8 cellular contexts compared by ENCODE assay signal in genomic region chr1:185483647-185484450, GRCh38.
DNase-seq lines count a peak whose midpoint lies in the region; ATAC-seq and TF ChIP-seq lines count a peak whose summit lies in the region.

No MANE protein-coding gene starts in this region.

- H3K27ac Mint-ChIP-seq in Caco-2 (ENCODE audit: unreplicated experiment), result no peak overlapping the region

- peak; percentile 63 to 71 for ATAC-seq in lower lobe of right lung
- no peak for ATAC-seq in HG02885 (IDR thresholded peaks at IDR 0.05; ENCODE audit: poor library complexity, unreplicated experiment)

- peaks cover 26% of the 10 kb centered on the region for H3K4me1 Mint-ChIP-seq in Caco-2 (ENCODE audit: low read depth, unreplicated experiment)

- CTCF ChIA-PET in Caco-2 (lab: Charles Lee), result no interaction called here

- no TSS peak for BruUV-seq in Caco-2 (replicated peaks; lab: Mats Ljungman, UMichigan)

- H3K27me3 Mint-ChIP-seq in Caco-2 (ENCODE audit: insufficient read depth, unreplicated experiment), result no peaks in the 10 kb centered on the region

- no peak overlapping the region for H3K4me3 Mint-ChIP-seq in Caco-2 (ENCODE audit: unreplicated experiment)

- H3K4me3 ChIP-seq in lower lobe of right lung (no peak overlapping the region), Caco-2 (ENCODE audit: low read depth, low read length) (no peak overlapping the region)

- intact Hi-C loops in lower lobe of right lung (cut with DNase I) (no loop called here), Caco-2 (cut with micrococcal nuclease; ENCODE audit: unreplicated experiment) (no loop called here)

- H3K9me3 ChIP-seq in lower lobe of right lung (no peaks in the 10 kb centered on the region), Caco-2 (no peaks in the 10 kb centered on the region)

- no peak overlapping the region for H3K27ac ChIP-seq in lower lobe of right lung

- H3K4me1 ChIP-seq in lower lobe of right lung (no peaks in the 10 kb centered on the region), Caco-2 (peaks cover 10% of the 10 kb centered on the region)

- H3K9me3 Mint-ChIP-seq in Caco-2 (ENCODE audit: unreplicated experiment), result peaks cover 8% of the 10 kb centered on the region

- TF ChIP-seq CTCF in lower lobe of right lung (IDR thresholded peaks at IDR 0.05), result no peak
- TF ChIP-seq CTCF in Caco-2 (IDR thresholded peaks at IDR 0.05; ENCODE audit: insufficient read depth in 1 of 2, low read depth in 1 of 2, low read length in 1 of 2, severe bottlenecking in 1 of 2, unreplicated experiment in 1 of 2), result no peak

- H3K27me3 ChIP-seq in lower lobe of right lung (ENCODE audit: low read depth), result no peaks in the 10 kb centered on the region
- no peaks in the 10 kb centered on the region for H3K27me3 ChIP-seq in Caco-2 (replicated peaks; ENCODE audit: control insufficient read depth, insufficient read depth, low read length)

- DNase-seq in COR-L47 (lab: John Stamatoyannopoulos, UW) (peak; percentile 17), NCI-H187 treated with DMSO at 0.1 percent for 48 hours (lab: John Stamatoyannopoulos, UW) (peak; percentile 98), brain pericyte (ENCODE audit: low read depth, low spot score) (peak; percentile 26), lower lobe of right lung (no peak), Caco-2 (no peak), SW 1271 (lab: John Stamatoyannopoulos, UW) (no peak), cortex of kidney (lab: John Stamatoyannopoulos, UW) (no peak)

- no peaks in the 10 kb centered on the region for H3K36me3 Mint-ChIP-seq in Caco-2 (ENCODE audit: insufficient read depth, unreplicated experiment)

- no peaks in the 10 kb centered on the region for H3K36me3 ChIP-seq in lower lobe of right lung
- no peaks in the 10 kb centered on the region for H3K36me3 ChIP-seq in Caco-2 (ENCODE audit: control insufficient read depth, insufficient read depth, low read length)

- POLR2A ChIA-PET in Caco-2 (lab: Charles Lee), result no interaction called here

Comparison
In these comparisons a context has a peak if more than half of its experiments do, and no peak if none do; other contexts are left out.
1. DNase-seq: peak in COR-L47 (single experiment), NCI-H187 treated with DMSO at 0.1 percent for 48 hours (single experiment) and brain pericyte (single experiment); none in lower lobe of right lung (single experiment), Caco-2 (0 of 2), SW 1271 (0 of 2) and cortex of kidney (single experiment).